In the genomic region with DNA sequence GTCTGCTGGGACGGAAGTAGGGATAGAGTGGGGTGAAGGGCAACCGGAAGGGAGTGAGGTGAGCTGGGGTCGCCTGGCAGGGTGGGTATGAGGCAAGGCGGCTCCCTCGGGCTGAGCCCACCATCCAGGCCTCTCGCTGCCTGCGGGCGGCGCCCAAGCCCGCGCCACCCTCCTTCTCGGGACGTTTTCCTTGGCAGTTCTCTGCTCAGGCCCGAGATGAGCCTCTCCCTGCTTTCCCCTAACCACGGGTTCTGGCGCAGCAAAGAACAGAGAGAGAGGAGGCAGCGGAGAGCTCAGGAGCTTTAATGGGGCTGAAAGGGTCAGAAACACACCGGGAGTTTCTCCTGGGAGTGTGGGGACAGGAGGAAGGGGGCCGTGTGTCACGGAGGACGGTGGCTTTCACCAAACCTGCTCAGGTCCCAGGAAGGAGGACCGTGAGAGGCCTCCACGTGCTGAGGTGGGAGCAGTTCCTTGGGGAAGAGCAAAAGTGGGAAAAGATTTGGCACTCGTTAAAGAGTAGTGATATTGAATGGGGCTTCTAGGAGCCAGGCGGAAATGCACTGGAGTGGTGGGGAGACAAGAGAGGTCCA, we compare ENCODE assay signal across 10 cellular contexts. TPM values are rescaled to one million over a fixed set of nuclear protein-coding genes. Genes with fewer than 3 reads are reported as not detected.
DNase-seq lines count a peak whose midpoint lies in the region; ATAC-seq and TF ChIP-seq lines count a peak whose summit lies in the region.
"Had no signal": no experiment of that assay in that cellular context is flagged by ENCODE, and none has a peak within 500 bp of the region (broad histone marks: within the 10 kb centered on the region; RNA-seq: fewer than 3 reads in every experiment).

No MANE protein-coding gene starts in this region.

- H3K9me3 Mint-ChIP-seq in CD4-positive, CD25-positive, alpha-beta regulatory T cell, result peaks cover 0 to 2% (median 0%) of the 10 kb centered on the region in 7 donors
- no peaks in the 10 kb centered on the region for H3K9me3 Mint-ChIP-seq in activated CD4-positive, alpha-beta memory T cell treated with anti-CD3 and anti-CD28 coated beads, Interleukin-2, amount 10 ng/mL, durations not matched to agents 7 days and 5 days

- peak overlapping the region; percentile 80 to 90 (median 84) for H3K4me3 Mint-ChIP-seq in CD4-positive, CD25-positive, alpha-beta regulatory T cell
- peak overlapping the region; percentile 38 for H3K4me3 Mint-ChIP-seq in activated CD4-positive, alpha-beta memory T cell treated with anti-CD3 and anti-CD28 coated beads, Interleukin-2, amount 10 ng/mL, durations not matched to agents 7 days and 5 days

- intact Hi-C loops in gastrocnemius medialis (cut with DNase I; ENCODE audit: low total_unique reads), result loop anchor here (5.0 kb wide), 1 partner anchor 176 kb away; no protein-coding TSS in a partner anchor

- H3K27me3 Mint-ChIP-seq in CD4-positive, CD25-positive, alpha-beta regulatory T cell, result peaks cover 75% of the 10 kb centered on the region
- H3K27me3 Mint-ChIP-seq in activated CD4-positive, alpha-beta memory T cell treated with anti-CD3 and anti-CD28 coated beads, Interleukin-2, amount 10 ng/mL, durations not matched to agents 7 days and 5 days, result peaks cover 72% of the 10 kb centered on the region

- POLR2A ChIA-PET in activated CD4-positive, alpha-beta memory T cell treated with anti-CD3 and anti-CD28 coated beads, Interleukin-2, amount 10 ng/mL, durations not matched to agents 7 days and 5 days (lab: Charles Lee), result interaction anchor here (1.2 to 1.4 kb wide), 3 partner anchors 9 to 129 kb away, joined by 3 to 4 read pairs (median 3); no protein-coding TSS in a partner anchor

- peaks cover 28% of the 10 kb centered on the region for H3K27me3 ChIP-seq in CD4-positive, CD25-positive, alpha-beta regulatory T cell (ENCODE audit: control insufficient read depth, insufficient read depth, low read length)
- H3K27me3 ChIP-seq in mucosa of stomach (ENCODE audit: control insufficient read depth, insufficient read depth, low read length) (peaks cover 85% of the 10 kb centered on the region), gastrocnemius medialis (peaks cover 71 to 85% (median 80%) of the 10 kb centered on the region in 3 donors)

- no peaks in the 10 kb centered on the region for H3K36me3 ChIP-seq in CD4-positive, CD25-positive, alpha-beta regulatory T cell (ENCODE audit: control insufficient read depth, insufficient read depth, low read length)
- no peaks in the 10 kb centered on the region for H3K36me3 ChIP-seq in mucosa of stomach (ENCODE audit: control insufficient read depth, insufficient read depth, low read length)
- H3K36me3 ChIP-seq in gastrocnemius medialis, result no peaks in the 10 kb centered on the region
- H3K36me3 ChIP-seq: HAP-1 had no signal

- no peak for ATAC-seq in CD4-positive, CD25-positive, alpha-beta regulatory T cell (ENCODE audit: low read depth in 2 of 2)
- no peak for ATAC-seq in gastrocnemius medialis

- no peak overlapping the region for H3K9ac ChIP-seq in mucosa of stomach (ENCODE audit: low read length)

- in situ Hi-C loops in gastrocnemius medialis (cut with MboI; ENCODE audit: low sequenced_read_pairs in 4 of 4), result no loop called here

- H3K9me3 ChIP-seq in CD4-positive, CD25-positive, alpha-beta regulatory T cell (ENCODE audit: control insufficient read depth in 2 of 2, low read length in 2 of 2), result no peaks in the 10 kb centered on the region
- H3K9me3 ChIP-seq in mucosa of stomach (ENCODE audit: control insufficient read depth, low read length) (no peaks in the 10 kb centered on the region), gastrocnemius medialis (no peaks in the 10 kb centered on the region)
- H3K9me3 ChIP-seq: HAP-1 had no signal

- no peaks in the 10 kb centered on the region for H3K36me3 Mint-ChIP-seq in CD4-positive, CD25-positive, alpha-beta regulatory T cell
- peaks cover 4% of the 10 kb centered on the region for H3K36me3 Mint-ChIP-seq in activated CD4-positive, alpha-beta memory T cell treated with anti-CD3 and anti-CD28 coated beads, Interleukin-2, amount 10 ng/mL, durations not matched to agents 7 days and 5 days (ENCODE audit: low read depth)

- TF ChIP-seq CTCF in GM12874 (IDR thresholded peaks at IDR 0.05; ENCODE audit: insufficient read depth, low read depth, low read length), result 0 out of 2 replicates have a peak, but pooled peaks have one; percentile 16
- TF ChIP-seq CTCF in gastrocnemius medialis (IDR thresholded peaks at IDR 0.05 in 4 of 5, conservative IDR thresholded peaks at IDR 0.05 in 1 of 5), result no peak

- peak overlapping the region; percentile 48 for H3K4me3 ChIP-seq in CD4-positive, CD25-positive, alpha-beta regulatory T cell (ENCODE audit: low read depth, low read length)
- H3K4me3 ChIP-seq in mucosa of stomach (ENCODE audit: low read length), result peak overlapping the region; percentile 31
- H3K4me3 ChIP-seq in gastrocnemius medialis, result peak overlapping the region in 1 of 4 donors; percentile 28

- DNase-seq in CD4-positive, CD25-positive, alpha-beta regulatory T cell, result no peak
- no peak for DNase-seq in activated CD4-positive, alpha-beta memory T cell treated with anti-CD3 and anti-CD28 coated beads, Interleukin-2, amount 10 ng/mL, durations not matched to agents 7 days and 5 days
- DNase-seq in SKM-1 (lab: John Stamatoyannopoulos, UW; ENCODE audit: unreplicated experiment) (no peak), gastrocnemius medialis (no peak)
- no peak for DNase-seq in stimulated activated CD4-positive, alpha-beta T cell treated with anti-CD3 and anti-CD28 coated beads, Interleukin-2, amount 100 ng/mL, for 48 hours
- no peak for DNase-seq in stimulated activated CD4-positive, alpha-beta T cell treated with anti-CD3 and anti-CD28 coated beads, Interleukin-4, amount 100 ng/mL, for 4 hours

- H3K4me1 ChIP-seq in CD4-positive, CD25-positive, alpha-beta regulatory T cell (ENCODE audit: control insufficient read depth, insufficient read depth, low read length, poor library complexity, severe bottlenecking), result peaks cover 38% of the 10 kb centered on the region
- H3K4me1 ChIP-seq in mucosa of stomach (ENCODE audit: control insufficient read depth, insufficient read depth, low read length), result peaks cover 26% of the 10 kb centered on the region
- peaks cover 27 to 33% of the 10 kb centered on the region in 2 donors for H3K4me1 ChIP-seq in gastrocnemius medialis
- H3K4me1 ChIP-seq: HAP-1 had no signal

- TF ChIP-seq POLR2A in gastrocnemius medialis (IDR thresholded peaks at IDR 0.05), result no peak

- H3K27ac ChIP-seq in CD4-positive, CD25-positive, alpha-beta regulatory T cell (ENCODE audit: insufficient read depth, low read length, poor library complexity, severe bottlenecking), result no peak overlapping the region
- no peak overlapping the region for H3K27ac ChIP-seq in gastrocnemius medialis

- CTCF ChIA-PET in activated CD4-positive, alpha-beta memory T cell treated with anti-CD3 and anti-CD28 coated beads, Interleukin-2, amount 10 ng/mL, durations not matched to agents 7 days and 5 days (lab: Charles Lee), result interaction anchor here (1.0 to 3.2 kb wide), 13 partner anchors 9 to 195 kb away, joined by 3 to 51 read pairs (median 6); a partner anchor contains a TSS

- H3K27ac Mint-ChIP-seq in CD4-positive, CD25-positive, alpha-beta regulatory T cell, result no peak overlapping the region
- no peak overlapping the region for H3K27ac Mint-ChIP-seq in activated CD4-positive, alpha-beta memory T cell treated with anti-CD3 and anti-CD28 coated beads, Interleukin-2, amount 10 ng/mL, durations not matched to agents 7 days and 5 days

- peaks cover 3 to 39% (median 18%) of the 10 kb centered on the region in 4 donors for H3K4me1 Mint-ChIP-seq in CD4-positive, CD25-positive, alpha-beta regulatory T cell
- H3K4me1 Mint-ChIP-seq in activated CD4-positive, alpha-beta memory T cell treated with anti-CD3 and anti-CD28 coated beads, Interleukin-2, amount 10 ng/mL, durations not matched to agents 7 days and 5 days, result peaks cover 19% of the 10 kb centered on the region

RNA-seq across cellular contexts. Expression of a gene that starts 4.1 kb away (rescaled TPM):
- not detected for total RNA-seq in CD4-positive, CD25-positive, alpha-beta regulatory T cell
- polyA plus RNA-seq in CD4-positive, CD25-positive, alpha-beta regulatory T cell, result not detected
- total RNA-seq in activated CD4-positive, alpha-beta memory T cell treated with anti-CD3 and anti-CD28 coated beads, Interleukin-2, amount 10 ng/mL, durations not matched to agents 7 days and 5 days, result not detected
- not detected for total RNA-seq in gastrocnemius medialis
- polyA plus RNA-seq: esophagus had no signal

RNA-seq across cellular contexts. Expression of a gene that starts 12.3 kb away (rescaled TPM):
- total RNA-seq in CD4-positive, CD25-positive, alpha-beta regulatory T cell, result not detected
- polyA plus RNA-seq in CD4-positive, CD25-positive, alpha-beta regulatory T cell, result not detected
- not detected for total RNA-seq in activated CD4-positive, alpha-beta memory T cell treated with anti-CD3 and anti-CD28 coated beads, Interleukin-2, amount 10 ng/mL, durations not matched to agents 7 days and 5 days
- not detected for total RNA-seq in gastrocnemius medialis

RNA-seq across cellular contexts. Expression of a gene that starts 21.4 kb away (rescaled TPM):
- not detected for total RNA-seq in CD4-positive, CD25-positive, alpha-beta regulatory T cell
- not detected for polyA plus RNA-seq in CD4-positive, CD25-positive, alpha-beta regulatory T cell
- total RNA-seq in activated CD4-positive, alpha-beta memory T cell treated with anti-CD3 and anti-CD28 coated beads, Interleukin-2, amount 10 ng/mL, durations not matched to agents 7 days and 5 days, result not detected
- total RNA-seq in gastrocnemius medialis, result not detected
- polyA plus RNA-seq: esophagus had no signal
